8 cellular contexts compared by ENCODE assay signal in the genomic region with DNA sequence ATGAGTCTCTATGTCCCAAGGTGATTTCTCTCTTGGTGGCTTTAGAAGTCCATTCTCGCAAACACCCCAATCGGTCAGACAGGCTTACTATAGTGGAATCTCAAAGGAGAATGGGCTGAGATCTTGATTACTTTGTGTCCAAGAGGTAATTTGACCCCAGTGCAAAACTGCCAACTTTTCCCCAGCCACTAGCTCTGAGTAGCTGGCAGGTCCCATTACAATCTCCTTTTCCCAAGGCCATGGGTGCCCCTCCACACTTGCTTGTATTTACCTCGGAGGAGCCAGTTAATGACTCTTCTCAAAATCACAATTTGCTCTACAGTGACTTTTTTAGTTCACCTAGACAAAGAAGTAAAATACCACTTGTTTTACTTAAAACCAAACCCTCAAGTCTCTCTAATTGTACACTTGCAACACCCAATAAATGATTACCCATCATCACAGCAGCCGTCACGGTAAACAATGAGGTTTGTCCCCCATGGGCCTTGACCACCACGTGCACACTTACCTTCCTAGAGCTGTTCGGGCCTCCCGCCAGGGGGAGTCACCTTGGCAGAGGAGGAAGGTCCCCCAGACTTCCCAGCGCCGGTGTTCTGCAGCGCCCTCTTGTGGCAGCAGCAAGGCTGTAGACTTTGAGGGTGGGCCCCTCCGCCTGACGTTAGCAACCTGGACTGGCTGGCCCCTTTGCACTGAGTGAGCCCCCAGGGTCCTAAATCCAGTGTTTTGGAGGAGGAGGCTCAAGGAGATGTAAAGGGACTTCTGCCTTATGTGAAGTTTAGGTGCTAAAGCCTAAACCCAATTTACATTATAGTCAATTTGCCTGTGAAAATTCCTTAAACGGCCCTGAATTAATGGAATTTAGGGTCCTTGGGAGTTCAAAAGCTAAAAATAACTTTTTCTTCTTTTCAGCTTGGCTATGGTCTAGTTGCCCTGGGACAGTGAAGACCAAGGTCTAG. TPM values are rescaled to one million over a fixed set of nuclear protein-coding genes. Genes with fewer than 3 reads are reported as not detected.
DNase-seq lines count a peak whose midpoint lies in the region; ATAC-seq, FAIRE-seq and TF ChIP-seq lines count a peak whose summit lies in the region.

No MANE protein-coding gene starts in this region.

- H3K9ac ChIP-seq in GM12878 (ENCODE audit: control insufficient read depth, insufficient read depth, low read length) (no peak overlapping the region), liver (ENCODE audit: low read depth in 1 of 2, low read length in 2 of 2) (no peak overlapping the region)

- 18% methylated on average over 14 of the region's 14 CpGs for WGBS in GM12878 (ENCODE audit: insufficient coverage, insufficient replicate concordance, low lambda C conversion rate, missing lambda C conversion rate)
- WGBS in liver = 37% methylated on average over 14 of the region's 14 CpGs

- H3K27me3 ChIP-seq in GM12878 (replicated peaks in 1 of 2; ENCODE audit: control insufficient read depth in 2 of 2, insufficient read depth in 2 of 2, low read length in 1 of 2) (no peaks in the 10 kb centered on the region; a peak in 4 of 4 replicates), liver (ENCODE audit: control insufficient read depth in 4 of 4, insufficient read depth in 4 of 4, low read length in 3 of 4) (no peaks in the 10 kb centered on the region)

- no peak overlapping the region for H3K4me3 ChIP-seq in GM12878
- no peak overlapping the region for H3K4me3 ChIP-seq in liver (ENCODE audit: low read depth in 1 of 3, low read length in 3 of 3)

- H3K9me3 ChIP-seq in GM12878 (replicated peaks; ENCODE audit: control insufficient read depth, insufficient read depth, low read length) (no peaks in the 10 kb centered on the region), liver (ENCODE audit: control insufficient read depth in 4 of 4, low read length in 3 of 4) (no peaks in the 10 kb centered on the region)

- CTCF ChIA-PET in GM12878 (lab: Yijun Ruan, JAX) = interaction anchor here (0.7 to 4.5 kb wide), 15 partner anchors 9 to 466 kb away, joined by 3 to 56 read pairs (median 3); partner anchors contain the start of gene HDAC11

- POLR2A ChIA-PET in GM12878 (lab: Charles Lee) = interaction anchor here (1.8 kb wide), 1 partner anchor 370 kb away, joined by 5 read pairs; no protein-coding TSS in a partner anchor

- intact Hi-C loops in GM12878 (cut with micrococcal nuclease; ENCODE audit: unreplicated experiment) = no loop called here

- TF ChIP-seq EP300 in GM12878 (IDR thresholded peaks at IDR 0.05; ENCODE audit: borderline replicate concordance in 1 of 2, control insufficient read depth in 1 of 2, low read depth in 2 of 2, low read length in 2 of 2) = no peak

- H3K4me2 ChIP-seq in GM12878 (ENCODE audit: control insufficient read depth, insufficient read depth) = no peak overlapping the region

- no peak overlapping the region for H2AFZ ChIP-seq in GM12878 (ENCODE audit: control insufficient read depth, low read depth, low read length)

- H4K20me1 ChIP-seq in GM12878 (ENCODE audit: control insufficient read depth, insufficient read depth) = no peaks in the 10 kb centered on the region

- no TSS peak for BruUV-seq in GM12878 (replicated peaks; lab: Mats Ljungman, UMichigan)

- H3K27ac ChIP-seq in GM12878 (ENCODE audit: control insufficient read depth, insufficient read depth) (no peak overlapping the region), liver (ENCODE audit: low read depth in 1 of 2, low read length in 2 of 2) (no peak overlapping the region)

- DNase-seq in NCI-H1436 (lab: John Stamatoyannopoulos, UW) (peak; percentile 36), NCI-H1436 treated with DMSO at 0.1 percent for 48 hours (lab: John Stamatoyannopoulos, UW) (no peak), LHCN-M2 (ENCODE audit: low read depth) (peak; percentile 12), UCSD-AML1 (lab: John Stamatoyannopoulos, UW; ENCODE audit: unreplicated experiment) (peak; percentile 78), GM12878 (ENCODE audit: low read depth, low spot score) (no peak), middle frontal gyrus (ENCODE audit: extremely low spot score, low spot score) (no peak)
- peak; percentile 53 for DNase-seq in stimulated activated CD8-positive, alpha-beta memory T cell treated with anti-CD3 and anti-CD28 coated beads, Interleukin-7, amount 100 ng/mL, for 24 hours (ENCODE audit: low read depth)

- SMC1A ChIA-PET in GM12878 (lab: Charles Lee; ENCODE audit: uncharacterized antibody, unreplicated experiment) = interaction anchor here (0.9 to 3.5 kb wide), 6 partner anchors 9 to 386 kb away, joined by 3 to 17 read pairs (median 6); no protein-coding TSS in a partner anchor

- FAIRE-seq in GM12878 (lab: Jason Lieb, UNC) = no peak

- in situ Hi-C loops in GM12878 (cut with MboI) = no loop called here

- RAD21 ChIA-PET in GM12878 (lab: Charles Lee; ENCODE audit: unreplicated experiment) = interaction anchor here (1.0 to 2.6 kb wide), 7 partner anchors 10 to 369 kb away, joined by 3 to 16 read pairs (median 6); partner anchors contain the start of gene HDAC11

- no peaks in the 10 kb centered on the region for H3K36me3 ChIP-seq in GM12878 (ENCODE audit: control insufficient read depth in 2 of 2, insufficient read depth in 2 of 2, low read length in 1 of 2)
- no peaks in the 10 kb centered on the region for H3K36me3 ChIP-seq in liver (ENCODE audit: control insufficient read depth in 4 of 4, insufficient read depth in 3 of 4, low read depth in 1 of 4, low read length in 3 of 4)

- ATAC-seq in GM12878 = peak; percentile 98

- peak; percentile 54 for TF ChIP-seq RAD21 in GM12878 (IDR thresholded peaks at IDR 0.05; ENCODE audit: insufficient read depth, low read depth, low read length)
- peak; percentile 48 to 79 for TF ChIP-seq RAD21 in liver (IDR thresholded peaks at IDR 0.05)

- TF ChIP-seq POLR2A in GM12878 (IDR thresholded peaks at IDR 0.05; ENCODE audit: low read depth, low read length) = no peak

- TF ChIP-seq CTCF in GM12878 (IDR thresholded peaks at IDR 0.05 in 2 of 3, conservative IDR thresholded peaks at IDR 0.05 in 1 of 3; ENCODE audit: control insufficient read depth in 2 of 3, extremely low read depth in 1 of 3, insufficient read depth in 1 of 3, low read depth in 3 of 3, low read length in 3 of 3) (peak; percentile 60 to 87 (median 75)), liver (IDR thresholded peaks at IDR 0.05; ENCODE audit: low read depth, low read length, missing input control) (peak; percentile 42)

- no peaks in the 10 kb centered on the region for H3K79me2 ChIP-seq in GM12878 (ENCODE audit: control insufficient read depth, insufficient read depth, low read length)

- H3K4me1 ChIP-seq in GM12878 (ENCODE audit: control insufficient read depth, insufficient read depth, low read length) (no peaks in the 10 kb centered on the region), liver (ENCODE audit: control insufficient read depth in 4 of 4, insufficient read depth in 4 of 4, low read length in 3 of 4) (no peaks in the 10 kb centered on the region)

TF ChIP-seq in GM12878, 131 proteins besides CTCF, POLR2A, EP300 and RAD21 (continues in another document):
- peak; percentile 47 for TF ChIP-seq SMC3 (IDR thresholded peaks at IDR 0.05; ENCODE audit: borderline replicate concordance, low read length)
- TF ChIP-seq RFX5 (IDR thresholded peaks at IDR 0.05; ENCODE audit: low read depth, low read length) = no peak

TF ChIP-seq in liver, 16 proteins besides CTCF, POLR2A, EP300 and RAD21 (continues in another document):
- TF ChIP-seq TAF1 (conservative IDR thresholded peaks at IDR 0.05) = no peak

RNA-seq across cellular contexts. Expression of gene HDAC11, which starts 18.7 kb away (rescaled TPM):
- 7.1 and 11.3 TPM in 2 replicates for total RNA-seq in LHCN-M2 (2014; rRNA removed)
- polyA plus RNA-seq in LHCN-M2 (2012) = 14.2 TPM
- total RNA-seq in GM12878 (2013; cell fraction: nucleolus; rRNA removed) = 0.42 and 0.54 TPM in 2 replicates
- total RNA-seq in GM12878 (2014; rRNA removed) = 0.16 and 0.62 TPM in 2 replicates
- 0.14 and 0.22 TPM in 2 replicates for total RNA-seq in GM12878 (2014; rRNA removed; fragmentation: Illumina TruSeq; extraction: Trizol)
- 0.33 and 0.80 TPM in 2 replicates for total RNA-seq in GM12878 (2021)
- polyA plus RNA-seq in GM12878 (2011; ENCODE audit: low read depth) = 0.89 TPM
- polyA plus RNA-seq in GM12878 (2011; rRNA removed) = 0.73 and 0.75 TPM in 2 replicates
- 1.1 and 1.2 TPM in 2 replicates for polyA plus RNA-seq in GM12878 (2011; cell fraction: cytosol; rRNA removed)
- 0.66 and 1.2 TPM in 2 replicates for polyA plus RNA-seq in GM12878 (2011; cell fraction: nucleus; rRNA removed)
- 0.95 and 1.7 TPM in 2 replicates for polyA plus RNA-seq in GM12878 (2012)
- 0.07 TPM in 1 of 2 replicates, not detected in the other for polyA plus RNA-seq in GM12878 (2014; fragmentation: Illumina TruSeq; extraction: Trizol)
- polyA plus RNA-seq in GM12878 (2014; fragmentation: Nextera tagmentation; extraction: Ambion mirVana) = under 1 TPM in 1 of 2 experiments, not detected in 1; 0.04 TPM
- polyA plus RNA-seq in GM12878 (2014; rRNA removed) = 0.11 and 0.76 TPM in 2 replicates
- polyA plus RNA-seq in GM12878 (2016; fragmentation: Nextera tagmentation; extraction: Ambion mirVana) = under 1 TPM; 0.11 to 0.13 TPM
- 0.66 and 1.2 TPM in 2 replicates for polyA minus RNA-seq in GM12878 (2011; rRNA and poly(A)+ RNA removed)
- polyA minus RNA-seq in GM12878 (2011; cell fraction: cytosol; rRNA and poly(A)+ RNA removed) = not detected in 2 replicates
- 0.60 and 0.86 TPM in 2 replicates for polyA minus RNA-seq in GM12878 (2011; cell fraction: nucleus; rRNA and poly(A)+ RNA removed)
- total RNA-seq in liver = 1 to 10 TPM; 3.8 to 9.0 TPM
- 1 to 10 TPM; 2.5 TPM for polyA plus RNA-seq in liver

RNA-seq across cellular contexts. Expression of gene NUP210, which starts 41.3 kb away (rescaled TPM):
- total RNA-seq in LHCN-M2 (2014; rRNA removed) = not detected in 2 replicates
- polyA plus RNA-seq in LHCN-M2 (2012) = not detected
- total RNA-seq in GM12878 (2013; cell fraction: nucleolus; rRNA removed) = 414 and 491 TPM in 2 replicates
- 74.0 and 91.2 TPM in 2 replicates for total RNA-seq in GM12878 (2014; rRNA removed)
- 32.8 and 34.4 TPM in 2 replicates for total RNA-seq in GM12878 (2014; rRNA removed; fragmentation: Illumina TruSeq; extraction: Trizol)
- 144 and 150 TPM in 2 replicates for total RNA-seq in GM12878 (2021)
- polyA plus RNA-seq in GM12878 (2011; ENCODE audit: low read depth) = 43.3 TPM
- polyA plus RNA-seq in GM12878 (2011; rRNA removed) = 26.4 and 75.9 TPM in 2 replicates
- 65.0 and 68.5 TPM in 2 replicates for polyA plus RNA-seq in GM12878 (2011; cell fraction: cytosol; rRNA removed)
- polyA plus RNA-seq in GM12878 (2011; cell fraction: nucleus; rRNA removed) = 358 and 372 TPM in 2 replicates
- 71.2 and 88.3 TPM in 2 replicates for polyA plus RNA-seq in GM12878 (2012)
- polyA plus RNA-seq in GM12878 (2014; fragmentation: Illumina TruSeq; extraction: Trizol) = 42.3 and 76.1 TPM in 2 replicates
- 1 to 10 TPM; 2.9 to 3.1 TPM for polyA plus RNA-seq in GM12878 (2014; fragmentation: Nextera tagmentation; extraction: Ambion mirVana)
- 73.4 and 91.4 TPM in 2 replicates for polyA plus RNA-seq in GM12878 (2014; rRNA removed)
- 10 to 100 TPM; 78.7 to 83.8 TPM for polyA plus RNA-seq in GM12878 (2016; fragmentation: Nextera tagmentation; extraction: Ambion mirVana)
- polyA minus RNA-seq in GM12878 (2011; rRNA and poly(A)+ RNA removed) = 133 and 156 TPM in 2 replicates
- 58.0 and 62.4 TPM in 2 replicates for polyA minus RNA-seq in GM12878 (2011; cell fraction: cytosol; rRNA and poly(A)+ RNA removed)
- 140 and 216 TPM in 2 replicates for polyA minus RNA-seq in GM12878 (2011; cell fraction: nucleus; rRNA and poly(A)+ RNA removed)
- 10 to 100 TPM; 35.8 to 38.6 TPM for total RNA-seq in liver
- polyA plus RNA-seq in liver = 1 to 10 TPM; 9.9 to 10.0 TPM

Comparison
In these comparisons a context has a peak if more than half of its experiments do, and no peak if none do; other contexts are left out.
1. DNase-seq: peak in NCI-H1436 (single experiment), LHCN-M2 (single experiment), UCSD-AML1 (single experiment) and stimulated activated CD8-positive, alpha-beta memory T cell treated with anti-CD3 and anti-CD28 coated beads, Interleukin-7, amount 100 ng/mL, for 24 hours (single experiment); none in NCI-H1436 treated with DMSO at 0.1 percent for 48 hours (single experiment), GM12878 (single experiment) and middle frontal gyrus (single experiment).
2. RNA of gene NUP210, which starts 41.3 kb away (total RNA-seq): 32.8 to 491 TPM in GM12878 and 35.8 to 38.6 TPM in liver; not detected in LHCN-M2; every median in the first group is over 10 times any median in the second.